ENCODE assay signal across 8 cellular contexts in the genomic region with DNA sequence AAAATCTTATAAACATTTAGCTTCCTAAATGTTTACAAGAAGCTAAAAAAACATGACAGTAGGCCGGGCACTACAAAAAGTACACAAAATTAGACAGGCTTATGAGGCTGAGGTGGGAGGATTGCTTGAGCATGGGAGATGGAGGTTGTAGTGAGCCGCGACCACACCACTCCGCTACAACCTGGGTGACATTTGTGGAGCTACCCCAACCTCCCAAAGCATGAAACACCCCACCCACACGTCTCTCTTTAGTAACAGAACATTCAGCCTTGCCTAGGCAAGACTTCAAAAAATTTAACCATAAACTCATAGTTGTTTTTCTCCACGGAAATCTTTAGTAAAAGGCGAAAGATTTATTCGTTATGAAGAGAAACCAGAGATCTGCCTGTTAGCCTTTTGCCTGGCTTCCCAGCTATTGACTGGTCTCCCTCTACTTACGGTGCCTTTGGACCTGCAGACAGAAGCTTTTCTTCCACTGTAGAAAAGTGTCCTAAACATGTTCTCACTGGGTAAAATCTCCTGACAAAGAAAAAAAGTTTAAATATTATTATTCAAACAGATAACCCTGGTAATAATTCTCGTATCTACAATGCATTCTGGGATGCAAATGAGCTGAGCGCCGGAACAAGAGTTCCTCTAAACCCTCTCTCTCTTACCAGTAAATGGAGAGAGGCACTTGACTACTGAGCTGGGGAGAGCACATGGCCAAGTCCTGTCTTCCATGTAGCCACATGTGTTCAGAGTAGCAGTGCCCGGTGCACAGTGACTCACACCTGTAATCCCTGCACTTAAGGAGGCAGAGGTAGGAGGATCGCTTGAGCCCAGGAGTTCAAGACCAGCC. TPM values are rescaled to one million over a fixed set of nuclear protein-coding genes. Genes with fewer than 3 reads are reported as not detected.
A peak's percentile ranks its signal among the peaks of the same experiment; 100 is the strongest.
DNase-seq lines count a peak whose midpoint lies in the region; FAIRE-seq and TF ChIP-seq lines count a peak whose summit lies in the region.

No MANE protein-coding gene starts in this region.

- H3K9me3 ChIP-seq in Karpas-422 (ENCODE audit: low read length) (no peaks in the 10 kb centered on the region), SJCRH30 (replicated peaks) (no peaks in the 10 kb centered on the region)

- H3K9me3 Mint-ChIP-seq in activated naive CD8-positive, alpha-beta T cell (ENCODE audit: low read depth): no peaks in the 10 kb centered on the region

- no peaks in the 10 kb centered on the region for H3K27me3 Mint-ChIP-seq in activated naive CD8-positive, alpha-beta T cell

- H3K4me1 ChIP-seq in Karpas-422 (ENCODE audit: low read length) (peaks cover 56% of the 10 kb centered on the region), SJCRH30 (no peaks in the 10 kb centered on the region)

- H4K20me1 ChIP-seq in Karpas-422 (ENCODE audit: insufficient read depth, low read depth, low read length): no peaks in the 10 kb centered on the region

- DNase-seq in GM10266 (ENCODE audit: extremely low spot score): peak; percentile 88
- peak; percentile 98 for DNase-seq in H54 (ENCODE audit: insufficient read length, low spot score)
- DNase-seq in Karpas-422: peak; percentile 97
- DNase-seq in SJCRH30: peak; percentile 93 to 97
- peak; percentile 86 for DNase-seq in iPS DF 19.7 (ENCODE audit: low read depth, low spot score)
- peak; percentile 89 for DNase-seq in stimulated activated CD4-positive, alpha-beta T cell treated with anti-CD3 and anti-CD28 coated beads, Interleukin-15, amount 100 ng/mL, for 24 hours
- no peak for DNase-seq in NK-92 (lab: John Stamatoyannopoulos, UW; ENCODE audit: unreplicated experiment)

- FAIRE-seq in H54 (lab: Jason Lieb, UNC): peak; percentile 41

- peak overlapping the region; percentile 59 for H3K4me2 ChIP-seq in Karpas-422 (ENCODE audit: low read depth, low read length, poor library complexity, severe bottlenecking)

- no peak overlapping the region for H3K4me3 ChIP-seq in Karpas-422 (ENCODE audit: low read length)
- H3K4me3 ChIP-seq in SJCRH30: no peak overlapping the region

- peak overlapping the region; percentile 100 for H3K27ac Mint-ChIP-seq in activated naive CD8-positive, alpha-beta T cell

- H3K9me2 ChIP-seq in Karpas-422 (replicated peaks; ENCODE audit: insufficient read depth, low read length): no peaks in the 10 kb centered on the region

- no peak overlapping the region for H2AFZ ChIP-seq in Karpas-422 (ENCODE audit: low read length)

- H3K4me3 Mint-ChIP-seq in activated naive CD8-positive, alpha-beta T cell: peak overlapping the region; percentile 86

- H3K27ac ChIP-seq in Karpas-422 (ENCODE audit: low read length) (peak overlapping the region; percentile 94), SJCRH30 (peak overlapping the region; percentile 97)

- peak overlapping the region; percentile 54 for H3K9ac ChIP-seq in Karpas-422 (ENCODE audit: low read length)

- peaks cover 76% of the 10 kb centered on the region for H3K4me1 Mint-ChIP-seq in activated naive CD8-positive, alpha-beta T cell (ENCODE audit: low read depth)

- TF ChIP-seq CTCF in GM10266 (IDR thresholded peaks at IDR 0.05; ENCODE audit: control insufficient read depth, insufficient read depth, low read depth, missing control alignments): no peak

- peaks cover 2% of the 10 kb centered on the region for H3K36me3 Mint-ChIP-seq in activated naive CD8-positive, alpha-beta T cell

- no peaks in the 10 kb centered on the region for H3K27me3 ChIP-seq in Karpas-422 (ENCODE audit: low read length)
- H3K27me3 ChIP-seq in SJCRH30: no peaks in the 10 kb centered on the region

- peak; percentile 100 for TF ChIP-seq POLR2A in H54 (IDR thresholded peaks at IDR 0.05; ENCODE audit: low read depth, low read length)

- no peaks in the 10 kb centered on the region for H3K79me2 ChIP-seq in Karpas-422 (ENCODE audit: low read length)

- H3K36me3 ChIP-seq in Karpas-422 (ENCODE audit: insufficient read depth, low read length): no peaks in the 10 kb centered on the region
- H3K36me3 ChIP-seq in SJCRH30: no peaks in the 10 kb centered on the region

RNA-seq across cellular contexts. Expression of gene RNU5D-1, which starts 9.2 kb away (rescaled TPM):
- total RNA-seq in Karpas-422 (2014; rRNA removed; shearing (Covaris generic); ENCODE audit: low replicate concordance): not detected in 2 replicates
- total RNA-seq in SJCRH30 (2014; rRNA removed; shearing (Covaris generic)): not detected in 2 replicates

RNA-seq across cellular contexts. Expression of gene KIF2C, which starts 17.9 kb away (rescaled TPM):
- 26.7 and 33.9 TPM in 2 replicates for total RNA-seq in Karpas-422 (2014; rRNA removed; shearing (Covaris generic); ENCODE audit: low replicate concordance)
- total RNA-seq in SJCRH30 (2014; rRNA removed; shearing (Covaris generic)): 120 and 124 TPM in 2 replicates

RNA-seq across cellular contexts. Expression of gene ARMH1, which starts 47.2 kb away (rescaled TPM):
- 5.4 and 7.7 TPM in 2 replicates for total RNA-seq in Karpas-422 (2014; rRNA removed; shearing (Covaris generic); ENCODE audit: low replicate concordance)
- total RNA-seq in SJCRH30 (2014; rRNA removed; shearing (Covaris generic)): not detected in 2 replicates

RNA-seq across cellular contexts. Expression of gene TMEM53, which starts 47.5 kb away (rescaled TPM):
- 10.7 and 13.9 TPM in 2 replicates for total RNA-seq in Karpas-422 (2014; rRNA removed; shearing (Covaris generic); ENCODE audit: low replicate concordance)
- total RNA-seq in SJCRH30 (2014; rRNA removed; shearing (Covaris generic)): 1.6 and 2.3 TPM in 2 replicates

RNA-seq across cellular contexts. Expression of gene RPS8, which starts 53.6 kb away (rescaled TPM):
- 3,372 and 3,624 TPM in 2 replicates for total RNA-seq in Karpas-422 (2014; rRNA removed; shearing (Covaris generic); ENCODE audit: low replicate concordance)
- total RNA-seq in SJCRH30 (2014; rRNA removed; shearing (Covaris generic)): 3,055 and 3,167 TPM in 2 replicates
